ENCODE assay signal across 1 cellular context in the genomic region with DNA sequence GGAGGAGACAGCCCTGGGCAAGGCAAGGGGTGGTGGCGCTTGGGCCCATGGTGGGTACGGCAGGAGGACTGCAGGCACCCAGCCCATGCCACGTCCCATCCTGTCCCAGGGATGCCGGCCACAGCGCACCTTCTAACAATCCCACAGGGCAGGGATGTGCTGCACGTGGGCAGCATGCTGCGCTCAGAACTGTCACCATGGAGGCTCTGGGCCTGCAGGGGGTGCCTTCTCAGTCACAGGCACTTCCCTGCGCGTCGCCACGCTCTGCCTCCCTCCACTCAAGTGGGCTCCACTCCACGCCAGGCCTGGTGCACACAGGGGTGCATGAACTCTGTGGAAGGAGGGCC.
TF ChIP-seq lines count a peak whose summit lies in the region.

No MANE protein-coding gene starts in this region.

TF ChIP-seq in HepG2, 621 proteins besides CTCF, POLR2A, EP300 and RAD21:
- TF ChIP-seq, protein P1, sequence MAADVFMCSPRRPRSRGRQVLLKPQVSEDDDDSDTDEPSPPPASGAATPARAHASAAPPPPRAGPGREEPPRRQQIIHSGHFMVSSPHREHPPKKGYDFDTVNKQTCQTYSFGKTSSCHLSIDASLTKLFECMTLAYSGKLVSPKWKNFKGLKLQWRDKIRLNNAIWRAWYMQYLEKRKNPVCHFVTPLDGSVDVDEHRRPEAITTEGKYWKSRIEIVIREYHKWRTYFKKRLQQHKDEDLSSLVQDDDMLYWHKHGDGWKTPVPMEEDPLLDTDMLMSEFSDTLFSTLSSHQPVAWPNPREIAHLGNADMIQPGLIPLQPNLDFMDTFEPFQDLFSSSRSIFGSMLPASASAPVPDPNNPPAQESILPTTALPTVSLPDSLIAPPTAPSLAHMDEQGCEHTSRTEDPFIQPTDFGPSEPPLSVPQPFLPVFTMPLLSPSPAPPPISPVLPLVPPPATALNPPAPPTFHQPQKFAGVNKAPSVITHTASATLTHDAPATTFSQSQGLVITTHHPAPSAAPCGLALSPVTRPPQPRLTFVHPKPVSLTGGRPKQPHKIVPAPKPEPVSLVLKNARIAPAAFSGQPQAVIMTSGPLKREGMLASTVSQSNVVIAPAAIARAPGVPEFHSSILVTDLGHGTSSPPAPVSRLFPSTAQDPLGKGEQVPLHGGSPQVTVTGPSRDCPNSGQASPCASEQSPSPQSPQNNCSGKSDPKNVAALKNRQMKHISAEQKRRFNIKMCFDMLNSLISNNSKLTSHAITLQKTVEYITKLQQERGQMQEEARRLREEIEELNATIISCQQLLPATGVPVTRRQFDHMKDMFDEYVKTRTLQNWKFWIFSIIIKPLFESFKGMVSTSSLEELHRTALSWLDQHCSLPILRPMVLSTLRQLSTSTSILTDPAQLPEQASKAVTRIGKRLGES (CRISPR knock-in tag; IDR thresholded peaks at IDR 0.05; ENCODE audit: borderline replicate concordance), result no peak
- TF ChIP-seq TOPORS (CRISPR knock-in tag; IDR thresholded peaks at IDR 0.05), result no peak
- TF ChIP-seq BCL6 (CRISPR knock-in tag; IDR thresholded peaks at IDR 0.05), result no peak
- TF ChIP-seq, protein P2, sequence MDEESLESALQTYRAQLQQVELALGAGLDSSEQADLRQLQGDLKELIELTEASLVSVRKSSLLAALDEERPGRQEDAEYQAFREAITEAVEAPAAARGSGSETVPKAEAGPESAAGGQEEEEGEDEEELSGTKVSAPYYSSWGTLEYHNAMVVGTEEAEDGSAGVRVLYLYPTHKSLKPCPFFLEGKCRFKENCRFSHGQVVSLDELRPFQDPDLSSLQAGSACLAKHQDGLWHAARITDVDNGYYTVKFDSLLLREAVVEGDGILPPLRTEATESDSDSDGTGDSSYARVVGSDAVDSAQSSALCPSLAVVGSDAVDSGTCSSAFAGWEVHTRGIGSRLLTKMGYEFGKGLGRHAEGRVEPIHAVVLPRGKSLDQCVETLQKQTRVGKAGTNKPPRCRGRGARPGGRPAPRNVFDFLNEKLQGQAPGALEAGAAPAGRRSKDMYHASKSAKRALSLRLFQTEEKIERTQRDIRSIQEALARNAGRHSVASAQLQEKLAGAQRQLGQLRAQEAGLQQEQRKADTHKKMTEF (CRISPR knock-in tag; IDR thresholded peaks at IDR 0.05), result no peak
- peak; percentile 53; the same call in 1 of the 2 replicates for TF ChIP-seq ZNF776 (CRISPR knock-in tag; IDR thresholded peaks at IDR 0.05)
- 0 out of 2 replicates have a peak, but pooled peaks have one; percentile 20 for TF ChIP-seq JUND (CRISPR knock-in tag; IDR thresholded peaks at IDR 0.05)
- no peak for TF ChIP-seq ZNF33A (CRISPR knock-in tag; IDR thresholded peaks at IDR 0.05; ENCODE audit: borderline replicate concordance)
- TF ChIP-seq, protein P3, sequence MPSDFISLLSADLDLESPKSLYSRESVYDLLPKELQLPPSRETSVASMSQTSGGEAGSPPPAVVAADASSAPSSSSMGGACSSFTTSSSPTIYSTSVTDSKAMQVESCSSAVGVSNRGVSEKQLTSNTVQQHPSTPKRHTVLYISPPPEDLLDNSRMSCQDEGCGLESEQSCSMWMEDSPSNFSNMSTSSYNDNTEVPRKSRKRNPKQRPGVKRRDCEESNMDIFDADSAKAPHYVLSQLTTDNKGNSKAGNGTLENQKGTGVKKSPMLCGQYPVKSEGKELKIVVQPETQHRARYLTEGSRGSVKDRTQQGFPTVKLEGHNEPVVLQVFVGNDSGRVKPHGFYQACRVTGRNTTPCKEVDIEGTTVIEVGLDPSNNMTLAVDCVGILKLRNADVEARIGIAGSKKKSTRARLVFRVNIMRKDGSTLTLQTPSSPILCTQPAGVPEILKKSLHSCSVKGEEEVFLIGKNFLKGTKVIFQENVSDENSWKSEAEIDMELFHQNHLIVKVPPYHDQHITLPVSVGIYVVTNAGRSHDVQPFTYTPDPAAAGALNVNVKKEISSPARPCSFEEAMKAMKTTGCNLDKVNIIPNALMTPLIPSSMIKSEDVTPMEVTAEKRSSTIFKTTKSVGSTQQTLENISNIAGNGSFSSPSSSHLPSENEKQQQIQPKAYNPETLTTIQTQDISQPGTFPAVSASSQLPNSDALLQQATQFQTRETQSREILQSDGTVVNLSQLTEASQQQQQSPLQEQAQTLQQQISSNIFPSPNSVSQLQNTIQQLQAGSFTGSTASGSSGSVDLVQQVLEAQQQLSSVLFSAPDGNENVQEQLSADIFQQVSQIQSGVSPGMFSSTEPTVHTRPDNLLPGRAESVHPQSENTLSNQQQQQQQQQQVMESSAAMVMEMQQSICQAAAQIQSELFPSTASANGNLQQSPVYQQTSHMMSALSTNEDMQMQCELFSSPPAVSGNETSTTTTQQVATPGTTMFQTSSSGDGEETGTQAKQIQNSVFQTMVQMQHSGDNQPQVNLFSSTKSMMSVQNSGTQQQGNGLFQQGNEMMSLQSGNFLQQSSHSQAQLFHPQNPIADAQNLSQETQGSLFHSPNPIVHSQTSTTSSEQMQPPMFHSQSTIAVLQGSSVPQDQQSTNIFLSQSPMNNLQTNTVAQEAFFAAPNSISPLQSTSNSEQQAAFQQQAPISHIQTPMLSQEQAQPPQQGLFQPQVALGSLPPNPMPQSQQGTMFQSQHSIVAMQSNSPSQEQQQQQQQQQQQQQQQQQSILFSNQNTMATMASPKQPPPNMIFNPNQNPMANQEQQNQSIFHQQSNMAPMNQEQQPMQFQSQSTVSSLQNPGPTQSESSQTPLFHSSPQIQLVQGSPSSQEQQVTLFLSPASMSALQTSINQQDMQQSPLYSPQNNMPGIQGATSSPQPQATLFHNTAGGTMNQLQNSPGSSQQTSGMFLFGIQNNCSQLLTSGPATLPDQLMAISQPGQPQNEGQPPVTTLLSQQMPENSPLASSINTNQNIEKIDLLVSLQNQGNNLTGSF (CRISPR knock-in tag; IDR thresholded peaks at IDR 0.05), result no peak
- 0 out of 2 replicates have a peak, but pooled peaks have one; percentile 8 for TF ChIP-seq ZNF30 (CRISPR knock-in tag; IDR thresholded peaks at IDR 0.05)
- no peak for TF ChIP-seq MIXL1 (CRISPR knock-in tag; IDR thresholded peaks at IDR 0.05)
- TF ChIP-seq SRY (CRISPR knock-in tag; IDR thresholded peaks at IDR 0.05), result no peak; the same call in 1 of the 2 replicates
- peak; percentile 31; the same call in 1 of the 2 replicates for TF ChIP-seq AKAP8 (CRISPR knock-in tag; IDR thresholded peaks at IDR 0.05)
- peak; percentile 21; the same call in 1 of the 2 replicates for TF ChIP-seq CAMTA2 (CRISPR knock-in tag; IDR thresholded peaks at IDR 0.05; ENCODE audit: borderline replicate concordance)
- TF ChIP-seq, protein P4, sequence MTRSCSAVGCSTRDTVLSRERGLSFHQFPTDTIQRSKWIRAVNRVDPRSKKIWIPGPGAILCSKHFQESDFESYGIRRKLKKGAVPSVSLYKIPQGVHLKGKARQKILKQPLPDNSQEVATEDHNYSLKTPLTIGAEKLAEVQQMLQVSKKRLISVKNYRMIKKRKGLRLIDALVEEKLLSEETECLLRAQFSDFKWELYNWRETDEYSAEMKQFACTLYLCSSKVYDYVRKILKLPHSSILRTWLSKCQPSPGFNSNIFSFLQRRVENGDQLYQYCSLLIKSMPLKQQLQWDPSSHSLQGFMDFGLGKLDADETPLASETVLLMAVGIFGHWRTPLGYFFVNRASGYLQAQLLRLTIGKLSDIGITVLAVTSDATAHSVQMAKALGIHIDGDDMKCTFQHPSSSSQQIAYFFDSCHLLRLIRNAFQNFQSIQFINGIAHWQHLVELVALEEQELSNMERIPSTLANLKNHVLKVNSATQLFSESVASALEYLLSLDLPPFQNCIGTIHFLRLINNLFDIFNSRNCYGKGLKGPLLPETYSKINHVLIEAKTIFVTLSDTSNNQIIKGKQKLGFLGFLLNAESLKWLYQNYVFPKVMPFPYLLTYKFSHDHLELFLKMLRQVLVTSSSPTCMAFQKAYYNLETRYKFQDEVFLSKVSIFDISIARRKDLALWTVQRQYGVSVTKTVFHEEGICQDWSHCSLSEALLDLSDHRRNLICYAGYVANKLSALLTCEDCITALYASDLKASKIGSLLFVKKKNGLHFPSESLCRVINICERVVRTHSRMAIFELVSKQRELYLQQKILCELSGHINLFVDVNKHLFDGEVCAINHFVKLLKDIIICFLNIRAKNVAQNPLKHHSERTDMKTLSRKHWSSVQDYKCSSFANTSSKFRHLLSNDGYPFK (CRISPR knock-in tag; IDR thresholded peaks at IDR 0.05; ENCODE audit: borderline replicate concordance), result peak; percentile 10; the same call in 1 of the 2 replicates
- TF ChIP-seq, protein P5, sequence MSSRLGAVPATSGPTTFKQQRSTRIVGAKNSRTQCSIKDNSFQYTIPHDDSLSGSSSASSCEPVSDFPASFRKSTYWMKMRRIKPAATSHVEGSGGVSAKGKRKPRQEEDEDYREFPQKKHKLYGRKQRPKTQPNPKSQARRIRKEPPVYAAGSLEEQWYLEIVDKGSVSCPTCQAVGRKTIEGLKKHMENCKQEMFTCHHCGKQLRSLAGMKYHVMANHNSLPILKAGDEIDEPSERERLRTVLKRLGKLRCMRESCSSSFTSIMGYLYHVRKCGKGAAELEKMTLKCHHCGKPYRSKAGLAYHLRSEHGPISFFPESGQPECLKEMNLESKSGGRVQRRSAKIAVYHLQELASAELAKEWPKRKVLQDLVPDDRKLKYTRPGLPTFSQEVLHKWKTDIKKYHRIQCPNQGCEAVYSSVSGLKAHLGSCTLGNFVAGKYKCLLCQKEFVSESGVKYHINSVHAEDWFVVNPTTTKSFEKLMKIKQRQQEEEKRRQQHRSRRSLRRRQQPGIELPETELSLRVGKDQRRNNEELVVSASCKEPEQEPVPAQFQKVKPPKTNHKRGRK (CRISPR knock-in tag; IDR thresholded peaks at IDR 0.05), result 0 out of 2 replicates have a peak, but pooled peaks have one; percentile 22
- TF ChIP-seq, protein P6, sequence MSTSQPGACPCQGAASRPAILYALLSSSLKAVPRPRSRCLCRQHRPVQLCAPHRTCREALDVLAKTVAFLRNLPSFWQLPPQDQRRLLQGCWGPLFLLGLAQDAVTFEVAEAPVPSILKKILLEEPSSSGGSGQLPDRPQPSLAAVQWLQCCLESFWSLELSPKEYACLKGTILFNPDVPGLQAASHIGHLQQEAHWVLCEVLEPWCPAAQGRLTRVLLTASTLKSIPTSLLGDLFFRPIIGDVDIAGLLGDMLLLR (CRISPR knock-in tag; IDR thresholded peaks at IDR 0.05), result peak; percentile 26; the same call in 1 of the 2 replicates
- no peak for TF ChIP-seq ZNF264 (CRISPR knock-in tag; IDR thresholded peaks at IDR 0.05)
- TF ChIP-seq HMG20A (CRISPR knock-in tag; IDR thresholded peaks at IDR 0.05; ENCODE audit: borderline replicate concordance), result no peak
- peak; percentile 21; the same call in 1 of the 2 replicates for TF ChIP-seq DNMT1 (CRISPR knock-in tag; IDR thresholded peaks at IDR 0.05)
- TF ChIP-seq RXRA (CRISPR knock-in tag; IDR thresholded peaks at IDR 0.05), result no peak
